Comparison of ENCODE assay signal across 1 cellular context in the genomic region with DNA sequence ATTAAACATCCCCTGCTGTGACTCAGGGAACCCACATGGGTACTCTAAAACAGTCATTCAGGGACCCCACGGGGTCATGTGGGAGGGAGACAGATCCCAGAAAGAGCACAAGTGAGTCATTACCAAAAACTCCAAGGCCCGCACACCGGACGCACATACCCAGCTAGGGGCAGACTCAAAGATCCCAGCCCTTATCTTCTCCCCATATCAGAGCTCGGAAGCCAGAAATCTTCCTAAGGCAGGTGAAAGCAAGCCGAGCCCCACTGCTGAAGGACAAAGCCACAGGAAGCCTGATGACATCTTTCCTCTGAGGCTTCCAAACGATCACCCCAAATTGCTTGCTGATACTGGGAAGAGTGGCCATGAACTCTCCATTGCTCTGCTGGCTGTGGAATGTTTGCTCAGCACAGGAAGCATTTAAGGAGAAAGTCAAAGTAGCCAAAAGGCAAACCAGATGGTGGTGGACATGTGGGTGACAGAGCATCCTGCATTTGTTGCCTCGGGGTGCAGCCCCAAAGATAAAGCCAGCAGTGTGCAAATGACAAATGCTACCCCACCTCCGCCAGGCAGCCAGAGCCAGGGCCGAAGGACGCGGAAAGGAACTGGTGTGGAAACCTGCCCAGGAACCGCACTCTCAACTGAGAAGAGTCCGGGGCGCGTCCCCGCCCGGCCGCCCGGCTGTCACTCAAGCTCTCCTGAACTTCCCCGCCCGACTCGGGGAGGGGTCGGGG.
TF ChIP-seq lines count a peak whose summit lies in the region.

No MANE protein-coding gene starts in this region.

TF ChIP-seq in SK-N-SH, 30 proteins besides CTCF, POLR2A, EP300 and RAD21 (continued from another document):
- TF ChIP-seq, protein P1, sequence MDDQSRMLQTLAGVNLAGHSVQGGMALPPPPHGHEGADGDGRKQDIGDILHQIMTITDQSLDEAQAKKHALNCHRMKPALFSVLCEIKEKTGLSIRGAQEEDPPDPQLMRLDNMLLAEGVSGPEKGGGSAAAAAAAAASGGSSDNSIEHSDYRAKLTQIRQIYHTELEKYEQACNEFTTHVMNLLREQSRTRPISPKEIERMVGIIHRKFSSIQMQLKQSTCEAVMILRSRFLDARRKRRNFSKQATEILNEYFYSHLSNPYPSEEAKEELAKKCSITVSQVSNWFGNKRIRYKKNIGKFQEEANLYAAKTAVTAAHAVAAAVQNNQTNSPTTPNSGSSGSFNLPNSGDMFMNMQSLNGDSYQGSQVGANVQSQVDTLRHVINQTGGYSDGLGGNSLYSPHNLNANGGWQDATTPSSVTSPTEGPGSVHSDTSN (IDR thresholded peaks at IDR 0.05): peak; percentile 95
- peak; percentile 12; the same call in 1 of the 2 replicates for TF ChIP-seq SIN3A (IDR thresholded peaks at IDR 0.05; ENCODE audit: borderline replicate concordance, low read depth, low read length)
- TF ChIP-seq GABPA (IDR thresholded peaks at IDR 0.05; ENCODE audit: low read depth): peak; percentile 54
- no peak for TF ChIP-seq FOXM1 (IDR thresholded peaks at IDR 0.05; ENCODE audit: low read depth)
- no peak for TF ChIP-seq CHD2 (IDR thresholded peaks at IDR 0.05; ENCODE audit: low read length, partially characterized antibody)
- TF ChIP-seq, protein P2, sequence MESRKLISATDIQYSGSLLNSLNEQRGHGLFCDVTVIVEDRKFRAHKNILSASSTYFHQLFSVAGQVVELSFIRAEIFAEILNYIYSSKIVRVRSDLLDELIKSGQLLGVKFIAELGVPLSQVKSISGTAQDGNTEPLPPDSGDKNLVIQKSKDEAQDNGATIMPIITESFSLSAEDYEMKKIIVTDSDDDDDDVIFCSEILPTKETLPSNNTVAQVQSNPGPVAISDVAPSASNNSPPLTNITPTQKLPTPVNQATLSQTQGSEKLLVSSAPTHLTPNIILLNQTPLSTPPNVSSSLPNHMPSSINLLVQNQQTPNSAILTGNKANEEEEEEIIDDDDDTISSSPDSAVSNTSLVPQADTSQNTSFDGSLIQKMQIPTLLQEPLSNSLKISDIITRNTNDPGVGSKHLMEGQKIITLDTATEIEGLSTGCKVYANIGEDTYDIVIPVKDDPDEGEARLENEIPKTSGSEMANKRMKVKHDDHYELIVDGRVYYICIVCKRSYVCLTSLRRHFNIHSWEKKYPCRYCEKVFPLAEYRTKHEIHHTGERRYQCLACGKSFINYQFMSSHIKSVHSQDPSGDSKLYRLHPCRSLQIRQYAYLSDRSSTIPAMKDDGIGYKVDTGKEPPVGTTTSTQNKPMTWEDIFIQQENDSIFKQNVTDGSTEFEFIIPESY (IDR thresholded peaks at IDR 0.05; ENCODE audit: borderline replicate concordance, low read depth): no peak
- TF ChIP-seq NRF1 (IDR thresholded peaks at IDR 0.05; ENCODE audit: low read depth, low read length): no peak
- TF ChIP-seq TCF12 (IDR thresholded peaks at IDR 0.05): peak; percentile 28; the same call in 1 of the 2 replicates
- TF ChIP-seq, protein P3, sequence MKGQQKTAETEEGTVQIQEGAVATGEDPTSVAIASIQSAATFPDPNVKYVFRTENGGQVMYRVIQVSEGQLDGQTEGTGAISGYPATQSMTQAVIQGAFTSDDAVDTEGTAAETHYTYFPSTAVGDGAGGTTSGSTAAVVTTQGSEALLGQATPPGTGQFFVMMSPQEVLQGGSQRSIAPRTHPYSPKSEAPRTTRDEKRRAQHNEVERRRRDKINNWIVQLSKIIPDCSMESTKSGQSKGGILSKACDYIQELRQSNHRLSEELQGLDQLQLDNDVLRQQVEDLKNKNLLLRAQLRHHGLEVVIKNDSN (IDR thresholded peaks at IDR 0.05; ENCODE audit: borderline replicate concordance, low read depth): peak; percentile 31; the same call in 1 of the 2 replicates
- no peak; the same call in 1 of the 2 replicates for TF ChIP-seq RCOR1 (IDR thresholded peaks at IDR 0.05; ENCODE audit: low read length)
- TF ChIP-seq MXI1 (IDR thresholded peaks at IDR 0.05; ENCODE audit: low read depth, low read length): peak; percentile 50; the same call in 1 of the 2 replicates
